8 cellular contexts compared by ENCODE assay signal in the genomic region with DNA sequence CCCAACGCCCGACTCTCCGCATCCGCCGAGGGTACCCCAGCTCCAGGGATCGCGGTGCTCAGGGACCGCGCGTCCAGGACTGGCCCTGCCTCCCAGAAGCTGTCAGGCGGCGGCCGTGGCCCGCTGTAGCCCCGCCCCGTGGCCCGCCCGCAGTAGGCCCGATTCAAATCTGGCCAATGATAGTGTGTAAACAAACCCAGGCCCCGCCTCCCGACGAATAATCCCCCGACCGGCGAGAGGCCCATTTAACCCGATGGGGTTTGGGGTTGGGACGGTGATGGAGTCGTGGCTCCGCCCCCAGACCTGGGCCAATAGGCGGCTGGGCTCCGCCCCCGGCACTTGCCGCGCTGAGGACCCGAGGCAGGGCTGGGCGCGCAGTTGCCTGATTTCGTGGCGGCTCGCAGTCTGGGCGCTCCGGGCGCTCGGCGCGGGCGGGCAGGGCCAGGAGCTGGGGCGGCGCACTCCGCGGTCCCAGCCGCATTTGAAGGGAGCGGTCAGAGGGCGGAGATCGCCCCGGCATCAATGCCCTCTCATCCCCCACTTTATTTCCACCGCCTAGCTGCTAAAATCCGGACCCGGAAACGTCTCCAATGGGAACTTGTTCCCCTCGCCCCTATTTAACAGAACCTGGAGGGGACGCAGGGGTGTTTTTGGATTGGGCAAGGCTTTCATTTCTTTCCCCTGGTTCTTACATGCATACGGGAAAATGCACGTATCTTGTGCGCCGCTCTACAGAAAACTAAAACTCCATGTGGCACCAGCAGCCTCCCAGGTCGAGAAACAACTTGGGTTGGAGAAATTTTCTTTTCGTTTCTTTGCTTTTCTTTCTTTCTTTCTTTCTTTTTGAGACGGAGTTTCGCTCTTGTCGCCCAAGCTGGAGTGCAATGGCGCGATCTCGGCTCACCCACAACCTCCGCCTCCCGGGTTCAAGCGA. TPM values are rescaled to one million over a fixed set of nuclear protein-coding genes. Genes with fewer than 3 reads are reported as not detected.
A peak's percentile ranks its signal among the peaks of the same experiment; 100 is the strongest.
DNase-seq lines count a peak whose midpoint lies in the region; ATAC-seq and TF ChIP-seq lines count a peak whose summit lies in the region.

No MANE protein-coding gene starts in this region.

- peaks cover 17% of the 10 kb centered on the region for H3K27me3 Mint-ChIP-seq in progenitor cell of endocrine pancreas

- H3K36me3 Mint-ChIP-seq in progenitor cell of endocrine pancreas (ENCODE audit: insufficient read depth), result no peaks in the 10 kb centered on the region

- intact Hi-C loops in left ventricle myocardium inferior (cut with micrococcal nuclease), result no loop called here

- H3K27ac Mint-ChIP-seq in progenitor cell of endocrine pancreas, result peak overlapping the region; percentile 88

- peak; percentile 88 for ATAC-seq in HG02884 (IDR thresholded peaks at IDR 0.05; ENCODE audit: unreplicated experiment)

- H3K27ac ChIP-seq in left ventricle myocardium inferior (replicated peaks), result peak overlapping the region; percentile 85

- no peaks in the 10 kb centered on the region for H3K36me3 ChIP-seq in left ventricle myocardium inferior

- no peaks in the 10 kb centered on the region for H3K9me3 Mint-ChIP-seq in progenitor cell of endocrine pancreas (ENCODE audit: low read depth)

- H3K4me3 Mint-ChIP-seq in progenitor cell of endocrine pancreas (ENCODE audit: low read depth), result peak overlapping the region; percentile 75

- DNase-seq in NCI-H146 treated with DMSO at 0.1 percent for 48 hours (lab: John Stamatoyannopoulos, UW; ENCODE audit: unreplicated experiment), result peak; percentile 98
- DNase-seq in T-helper 1 cell, result peak; percentile 97 to 99 (median 99)
- peak; percentile 80 to 100 (median 98) for DNase-seq in amygdala (lab: John Stamatoyannopoulos, UW)
- peak; percentile 100 for DNase-seq in left ventricle myocardium inferior
- DNase-seq in progenitor cell of endocrine pancreas (ENCODE audit: low spot score, unreplicated experiment), result peak; percentile 99
- peak; percentile 100 for DNase-seq in ureter (ENCODE audit: low spot score)

- TF ChIP-seq CTCF in left ventricle myocardium inferior (IDR thresholded peaks at IDR 0.05; ENCODE audit: borderline replicate concordance) (no peak), progenitor cell of endocrine pancreas (IDR thresholded peaks at IDR 0.05; ENCODE audit: unreplicated experiment) (no peak)

- peaks cover 25% of the 10 kb centered on the region for H3K4me1 ChIP-seq in left ventricle myocardium inferior

- TF ChIP-seq POLR2A in GM15510 (IDR thresholded peaks at IDR 0.05; ENCODE audit: borderline replicate concordance, extremely low read depth, insufficient read length), result peak; percentile 96

- H3K27me3 ChIP-seq in left ventricle myocardium inferior (ENCODE audit: low read depth), result no peaks in the 10 kb centered on the region

- peaks cover 10% of the 10 kb centered on the region for H3K4me1 Mint-ChIP-seq in progenitor cell of endocrine pancreas (ENCODE audit: low read depth)

- H3K9me3 ChIP-seq in left ventricle myocardium inferior (replicated peaks), result no peaks in the 10 kb centered on the region

- H3K4me3 ChIP-seq in left ventricle myocardium inferior, result peak overlapping the region; percentile 69

RNA-seq across cellular contexts. Expression of gene BICRA, which starts 8.4 kb away (rescaled TPM):
- 7.8 TPM for total RNA-seq in left ventricle myocardium inferior
- total RNA-seq in progenitor cell of endocrine pancreas, result 31.9 and 37.4 TPM in 2 replicates
- 19.4 TPM for total RNA-seq in ureter

RNA-seq across cellular contexts. Expression of gene ZNF541, which starts 27.6 kb away (rescaled TPM):
- total RNA-seq in left ventricle myocardium inferior, result 0.99 TPM
- total RNA-seq in progenitor cell of endocrine pancreas, result not detected in 2 replicates
- total RNA-seq in ureter, result 0.70 TPM

Comparison
In these comparisons a context has a peak if more than half of its experiments do, and no peak if none do; other contexts are left out.
1. Peak in every context shown above with its lines: DNase-seq, ATAC-seq, H3K4me3 ChIP-seq and H3K27ac ChIP-seq.